In genomic region chr12:2360630-2361170, GRCh38 we compare ENCODE assay signal across 19 cellular contexts.
DNase-seq lines count a peak whose midpoint lies in the region; ATAC-seq, FAIRE-seq and TF ChIP-seq lines count a peak whose summit lies in the region.
"Had no signal": no experiment of that assay in that cellular context is flagged by ENCODE, and none has a peak within 500 bp of the region (broad histone marks: within the 10 kb centered on the region; RNA-seq: fewer than 3 reads in every experiment).

No MANE protein-coding gene starts in this region.

- no TSS peak for BruUV-seq in MCF 10A (replicated peaks; lab: Mats Ljungman, UMichigan)

- no peaks in the 10 kb centered on the region for H3K79me2 ChIP-seq in H1 (ENCODE audit: control insufficient read depth in 1 of 2, insufficient read depth in 2 of 2, low read length in 2 of 2)

- no peak for ATAC-seq in HG03571 (IDR thresholded peaks at IDR 0.05; ENCODE audit: unreplicated experiment)
- no peak for ATAC-seq in gastroesophageal sphincter
- ATAC-seq: T-cell had no signal

- CTCF ChIA-PET in MCF 10A (lab: Yijun Ruan, JAX) (interaction anchor here (0.6 to 1.5 kb wide), 5 partner anchors 12 to 713 kb away, joined by 4 to 6 read pairs (median 4); no protein-coding TSS in a partner anchor), H1 (lab: Charles Lee; ENCODE audit: partially characterized antibody) (interaction anchor here (0.6 to 4.1 kb wide), 46 partner anchors 8 to 1467 kb away, joined by 3 to 30 read pairs (median 4); no protein-coding TSS in a partner anchor)

- TF ChIP-seq POLR2A in breast epithelium (IDR thresholded peaks at IDR 0.05) (no peak), H1 (IDR thresholded peaks at IDR 0.05; ENCODE audit: control extremely low read depth in 1 of 2, low read depth in 2 of 2, low read length in 2 of 2) (no peak), gastroesophageal sphincter (IDR thresholded peaks at IDR 0.05) (no peak)

- no peaks in the 10 kb centered on the region for H3K27me3 ChIP-seq in breast epithelium
- H3K27me3 ChIP-seq in H1 (replicated peaks in 1 of 4; ENCODE audit: control insufficient read depth in 3 of 4, extremely low read depth in 1 of 4, insufficient read depth in 3 of 4, low read length in 3 of 4), result no peaks in the 10 kb centered on the region
- no peaks in the 10 kb centered on the region for H3K27me3 ChIP-seq in gastroesophageal sphincter

- no peaks in the 10 kb centered on the region for H4K20me1 ChIP-seq in H1 (replicated peaks in 1 of 2; ENCODE audit: control insufficient read depth in 1 of 2, insufficient read depth in 2 of 2, low read length in 2 of 2)

- FAIRE-seq in H1 (lab: Jason Lieb, UNC), result no peak
- FAIRE-seq: urothelium cell line had no signal

- no peak overlapping the region for H2AK5ac ChIP-seq in H1 (ENCODE audit: low read depth, low read length)

- H3K4ac ChIP-seq in H1 (replicated peaks; ENCODE audit: insufficient read length, low read depth, low read length), result no peak overlapping the region

- H3K27ac ChIP-seq in breast epithelium, result no peak overlapping the region
- no peak overlapping the region for H3K27ac ChIP-seq in H1 (ENCODE audit: low read depth, low read length)
- no peak overlapping the region for H3K27ac ChIP-seq in gastroesophageal sphincter

- no peaks in the 10 kb centered on the region for H3K9me3 Mint-ChIP-seq in MCF 10A (ENCODE audit: unreplicated experiment)
- H3K9me3 Mint-ChIP-seq: activated naive CD4-positive, alpha-beta T cell treated with anti-CD3 and anti-CD28 coated beads for 36 hours; T-cell had no signal

- H2BK12ac ChIP-seq in H1 (ENCODE audit: low read depth, low read length), result no peak overlapping the region

- H3K56ac ChIP-seq in H1 (replicated peaks; ENCODE audit: insufficient read length, low read depth, low read length), result no peak overlapping the region

- no peak overlapping the region for H3K4me2 ChIP-seq in H1 (ENCODE audit: insufficient read depth in 1 of 2, low read depth in 2 of 2, low read length in 2 of 2)

- H3K36me3 ChIP-seq in breast epithelium (no peaks in the 10 kb centered on the region), H1 (ENCODE audit: control insufficient read depth in 2 of 4, insufficient read depth in 4 of 4, low read length in 3 of 4) (no peaks in the 10 kb centered on the region), gastroesophageal sphincter (peaks cover 0 to 6% of the 10 kb centered on the region in 2 donors)

- no peaks in the 10 kb centered on the region for H3K27me3 Mint-ChIP-seq in MCF 10A (ENCODE audit: insufficient read depth, unreplicated experiment)

- H3K9ac ChIP-seq in H1 (replicated peaks in 1 of 4; ENCODE audit: extremely low read depth in 1 of 4, low read depth in 3 of 4, low read length in 3 of 4), result no peak overlapping the region

- H2BK120ac ChIP-seq in H1 (replicated peaks; ENCODE audit: low read depth, low read length), result no peak overlapping the region

- 91% methylated on average over 11 of the region's 11 CpGs; no CpG with 5 or more reads in 1 of the 2 experiments for WGBS in H1 (ENCODE audit: extremely low coverage in 1 of 2, insufficient coverage in 1 of 2, insufficient read length in 1 of 2, insufficient replicate concordance in 2 of 2, low coverage in 1 of 2, low lambda C conversion rate in 2 of 2, missing lambda C conversion rate in 1 of 2), 2 experiments
- 84 to 91% methylated on average over 11 of the region's 11 CpGs for WGBS in gastroesophageal sphincter (ENCODE audit: low coverage in 1 of 2), 2 donors

- H4K8ac ChIP-seq in H1 (ENCODE audit: extremely low read depth, insufficient read depth, low read length), result no peak overlapping the region

- no peak overlapping the region for H4K91ac ChIP-seq in H1 (replicated peaks; ENCODE audit: insufficient read length, low read length)

- H2BK15ac ChIP-seq in H1 (ENCODE audit: low read length), result no peak overlapping the region

- POLR2A ChIA-PET in MCF 10A (lab: Yijun Ruan, JAX), result interaction anchor here (0.5 to 0.9 kb wide), 3 partner anchors 19 to 71 kb away, joined by 3 to 4 read pairs (median 3); no protein-coding TSS in a partner anchor
- POLR2A ChIA-PET in H1 (lab: Charles Lee; ENCODE audit: partially characterized antibody), result interaction anchor here (0.8 to 0.9 kb wide), 2 partner anchors 10 to 33 kb away, joined by 3 read pairs; no protein-coding TSS in a partner anchor

- TF ChIP-seq EP300 in H1 (IDR thresholded peaks at IDR 0.05; ENCODE audit: borderline replicate concordance in 1 of 2, low read depth in 2 of 2, low read length in 2 of 2), result no peak
- TF ChIP-seq EP300 in gastroesophageal sphincter (IDR thresholded peaks at IDR 0.05), result no peak

- H3K79me1 ChIP-seq in H1 (ENCODE audit: low read depth, low read length), result no peaks in the 10 kb centered on the region

- H3K4me3 Mint-ChIP-seq in MCF 10A (ENCODE audit: unreplicated experiment), result no peak overlapping the region
- H3K4me3 Mint-ChIP-seq: activated naive CD4-positive, alpha-beta T cell treated with anti-CD3 and anti-CD28 coated beads for 36 hours; T-cell had no signal

- H3K14ac ChIP-seq in H1 (ENCODE audit: insufficient read length), result no peak overlapping the region

- no peaks in the 10 kb centered on the region for H3K9me3 ChIP-seq in breast epithelium
- H3K9me3 ChIP-seq in H1 (ENCODE audit: insufficient read depth in 2 of 2, low read depth in 1 of 2, low read length in 1 of 2), result no peaks in the 10 kb centered on the region
- no peaks in the 10 kb centered on the region for H3K9me3 ChIP-seq in gastroesophageal sphincter

- H2AFZ ChIP-seq in H1 (ENCODE audit: low read length), result no peak overlapping the region

- peaks cover 6% of the 10 kb centered on the region for H3K4me1 Mint-ChIP-seq in MCF 10A (ENCODE audit: insufficient read depth, unreplicated experiment)

- H3K4me1 ChIP-seq in breast epithelium (no peaks in the 10 kb centered on the region), H1 (replicated peaks in 1 of 4; ENCODE audit: control insufficient read depth in 3 of 4, insufficient read depth in 4 of 4, low read length in 3 of 4) (no peaks in the 10 kb centered on the region), gastroesophageal sphincter (peaks cover 0 to 26% (median 3%) of the 10 kb centered on the region in 3 donors)

- H4K5ac ChIP-seq in H1 (ENCODE audit: insufficient read length, low read depth, low read length), result no peak overlapping the region

- H3K4me3 ChIP-seq in breast epithelium (no peak overlapping the region), H1 (ENCODE audit: extremely low read depth in 1 of 4, insufficient read depth in 2 of 4, low read depth in 3 of 4, low read length in 4 of 4) (no peak overlapping the region), retinal pigment epithelial cell (ENCODE audit: low read length) (no peak overlapping the region), gastroesophageal sphincter (no peak overlapping the region)

- no peak overlapping the region for H3K27ac Mint-ChIP-seq in MCF 10A (ENCODE audit: low read depth, unreplicated experiment)
- H3K27ac Mint-ChIP-seq: activated naive CD4-positive, alpha-beta T cell treated with anti-CD3 and anti-CD28 coated beads for 36 hours; T-cell had no signal

- H2BK20ac ChIP-seq in H1 (ENCODE audit: low read length), result no peak overlapping the region

- no peak for TF ChIP-seq RAD21 in H1 (IDR thresholded peaks at IDR 0.05 in 1 of 2, conservative IDR thresholded peaks at IDR 0.05 in 1 of 2; ENCODE audit: low read depth in 2 of 2, low read length in 2 of 2)

- no peaks in the 10 kb centered on the region for H3K36me3 Mint-ChIP-seq in MCF 10A (ENCODE audit: insufficient read depth, unreplicated experiment)
- H3K36me3 Mint-ChIP-seq: T-cell had no signal

- TF ChIP-seq CTCF in MCF 10A (IDR thresholded peaks at IDR 0.05; ENCODE audit: unreplicated experiment), result peak; percentile 31
- TF ChIP-seq CTCF in breast epithelium (IDR thresholded peaks at IDR 0.05), result no peak
- TF ChIP-seq CTCF in H1 (IDR thresholded peaks at IDR 0.05; ENCODE audit: control extremely low read depth in 1 of 3, insufficient read depth in 1 of 3, low read depth in 1 of 3, low read length in 3 of 3), result peak in 2 of 3 experiments; percentile 10 to 22; a peak in 3 of 4 replicates
- peak; percentile 32 for TF ChIP-seq CTCF in retinal pigment epithelial cell (conservative IDR thresholded peaks at IDR 0.05; ENCODE audit: low read depth, low read length)
- TF ChIP-seq CTCF in gastroesophageal sphincter (IDR thresholded peaks at IDR 0.05), result peak in 2 of 4 experiments; percentile 4 to 18

- intact Hi-C loops in MCF 10A (cut with micrococcal nuclease), result no loop called here
- intact Hi-C loops in breast epithelium (cut with DNase I; ENCODE audit: low total_unique reads), result no loop called here

- 0 out of 2 replicates have a peak, but pooled peaks cover 2% of the 10 kb centered on the region for H3K23me2 ChIP-seq in H1 (ENCODE audit: low read depth, low read length)

- DNase-seq in MCF 10A (ENCODE audit: unreplicated experiment) (no peak), breast epithelium (ENCODE audit: low spot score in 2 of 2) (no peak), NCI-H226 (peak; percentile 20), H1 (ENCODE audit: low read depth in 1 of 2, low spot score in 2 of 2) (no peak), retinal pigment epithelial cell (ENCODE audit: low read depth) (no peak), activated T-cell treated with anti-CD3 and anti-CD28 coated beads for 4 hours (no peak)
- DNase-seq: activated CD4-positive, alpha-beta T cell treated with anti-CD3 and anti-CD28 coated beads, Interleukin-2, amount 50 U/mL, for 48 hours; activated naive CD4-positive, alpha-beta T cell treated with anti-CD3 and anti-CD28 coated beads for 36 hours; central memory CD4-positive, alpha-beta T cell; DMS 273 treated with DMSO at 0.1 percent for 48 hours; erythroblast; mesenchymal stem cell; NCI-H1930; posterior cingulate gyrus; stimulated activated CD4-positive, alpha-beta T cell treated with anti-CD3 and anti-CD28 coated beads, Interleukin-1b, Interleukin-23, amount 100 ng/mL, for 48 hours; T-cell had no signal

- no peak overlapping the region for H3K23ac ChIP-seq in H1 (ENCODE audit: insufficient read length)

- H3K18ac ChIP-seq in H1 (ENCODE audit: extremely low read depth, low read length), result no peak overlapping the region

- H2BK5ac ChIP-seq in H1 (ENCODE audit: low read depth, low read length), result no peak overlapping the region

TF ChIP-seq in H1, 55 proteins besides CTCF, POLR2A, EP300 and RAD21 (continues in another document):
- no peak for TF ChIP-seq SAP30 (IDR thresholded peaks at IDR 0.05; ENCODE audit: insufficient read depth, insufficient replicate concordance, low read length)
- no peak for TF ChIP-seq CREB1 (IDR thresholded peaks at IDR 0.05)
- TF ChIP-seq TEAD4 (IDR thresholded peaks at IDR 0.05; ENCODE audit: low read depth, low read length), result no peak
- TF ChIP-seq CBX5 (IDR thresholded peaks at IDR 0.05; ENCODE audit: low read depth, low read length), result no peak
- TF ChIP-seq MAFK (IDR thresholded peaks at IDR 0.05; ENCODE audit: low read depth, low read length), result no peak
- no peak for TF ChIP-seq SP1 (IDR thresholded peaks at IDR 0.05; ENCODE audit: low read depth, low read length)
- TF ChIP-seq RNF2 (IDR thresholded peaks at IDR 0.05; ENCODE audit: borderline replicate concordance, low read depth, low read length, missing control alignments, poor library complexity, severe bottlenecking), result no peak
- TF ChIP-seq TBP (IDR thresholded peaks at IDR 0.05; ENCODE audit: low read depth, low read length), result no peak
- no peak for TF ChIP-seq SUZ12 (IDR thresholded peaks at IDR 0.05; ENCODE audit: low read length)
- TF ChIP-seq TAF1 (IDR thresholded peaks at IDR 0.05; ENCODE audit: low read depth, low read length), result no peak

Comparison
In these comparisons a context has a peak if more than half of its experiments do, and no peak if none do; other contexts are left out.
1. CTCF ChIP-seq: peak in MCF 10A (single experiment), H1 (2 of 3) and retinal pigment epithelial cell (single experiment); none in breast epithelium (0 of 3).